In the genomic region with DNA sequence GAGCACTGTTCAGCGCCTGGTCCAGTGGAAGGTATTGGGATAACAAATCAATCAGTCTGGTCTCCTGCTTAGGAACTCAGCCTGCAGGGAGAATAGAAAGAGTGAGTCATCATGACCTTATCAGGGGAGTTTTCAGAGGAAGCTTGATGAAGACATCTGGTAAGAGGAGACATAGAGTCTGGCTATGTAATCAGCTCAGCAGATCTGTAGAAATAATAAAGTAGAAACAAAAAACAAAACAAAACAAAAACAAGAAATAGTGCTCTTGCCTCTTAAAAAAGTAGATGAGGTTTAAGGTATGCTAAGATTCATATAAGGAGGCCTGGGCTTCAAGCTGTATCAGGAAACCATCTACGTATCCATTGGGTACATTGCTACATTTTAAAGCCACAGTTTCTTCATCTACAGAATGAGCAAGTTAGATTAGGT, we compare ENCODE assay signal across 13 cellular contexts. TPM values are rescaled to one million over a fixed set of nuclear protein-coding genes. Genes with fewer than 3 reads are reported as not detected.
A peak's percentile ranks its signal among the peaks of the same experiment; 100 is the strongest.
DNase-seq lines count a peak whose midpoint lies in the region; ATAC-seq and TF ChIP-seq lines count a peak whose summit lies in the region.
"Had no signal": no experiment of that assay in that cellular context is flagged by ENCODE, and none has a peak within 500 bp of the region (broad histone marks: within the 10 kb centered on the region; RNA-seq: fewer than 3 reads in every experiment).

No MANE protein-coding gene starts in this region.

- POLR2A ChIA-PET in activated CD8-positive, alpha-beta T cell treated with anti-CD3 and anti-CD28 coated beads for 36 hours (lab: Charles Lee) = interaction anchor here (1.0 kb wide), 1 partner anchor 236 kb away, joined by 3 read pairs; no protein-coding TSS in a partner anchor
- POLR2A ChIA-PET in activated CD8-positive, alpha-beta T cell treated with anti-CD3 and anti-CD28 coated beads, Interleukin-2, amount 10 ng/mL, durations not matched to agents 7 days and 5 days (lab: Charles Lee) = no interaction called here

- intact Hi-C loops in activated CD8-positive, alpha-beta T cell treated with anti-CD3 and anti-CD28 coated beads for 36 hours (cut with micrococcal nuclease) = no loop called here

- peak overlapping the region; percentile 12 for H3K27ac Mint-ChIP-seq in activated CD8-positive, alpha-beta T cell treated with anti-CD3 and anti-CD28 coated beads for 36 hours
- no peak overlapping the region for H3K27ac Mint-ChIP-seq in activated CD8-positive, alpha-beta T cell treated with anti-CD3 and anti-CD28 coated beads, Interleukin-2, amount 10 ng/mL, durations not matched to agents 7 days and 5 days
- peak overlapping the region; percentile 22 for H3K27ac Mint-ChIP-seq in stimulated activated naive CD8-positive, alpha-beta T cell treated with anti-CD3 and anti-CD28 coated beads, Interleukin-15, Interleukin-2, amounts not matched to agents 100 ng/mL and 50 ng/mL, for 24 hours

- no peaks in the 10 kb centered on the region for H3K9me3 Mint-ChIP-seq in activated CD8-positive, alpha-beta T cell treated with anti-CD3 and anti-CD28 coated beads for 36 hours
- no peaks in the 10 kb centered on the region for H3K9me3 Mint-ChIP-seq in activated CD8-positive, alpha-beta T cell treated with anti-CD3 and anti-CD28 coated beads, Interleukin-2, amount 10 ng/mL, durations not matched to agents 7 days and 5 days (ENCODE audit: insufficient read depth)
- H3K9me3 Mint-ChIP-seq in stimulated activated naive CD8-positive, alpha-beta T cell treated with anti-CD3 and anti-CD28 coated beads, Interleukin-15, Interleukin-2, amounts not matched to agents 100 ng/mL and 50 ng/mL, for 24 hours = no peaks in the 10 kb centered on the region

- H3K36me3 Mint-ChIP-seq in activated CD8-positive, alpha-beta T cell treated with anti-CD3 and anti-CD28 coated beads for 36 hours (ENCODE audit: low read depth) = no peaks in the 10 kb centered on the region
- H3K36me3 Mint-ChIP-seq in activated CD8-positive, alpha-beta T cell treated with anti-CD3 and anti-CD28 coated beads, Interleukin-2, amount 10 ng/mL, durations not matched to agents 7 days and 5 days (ENCODE audit: low read depth) = no peaks in the 10 kb centered on the region
- H3K36me3 Mint-ChIP-seq in stimulated activated naive CD8-positive, alpha-beta T cell treated with anti-CD3 and anti-CD28 coated beads, Interleukin-15, Interleukin-2, amounts not matched to agents 100 ng/mL and 50 ng/mL, for 24 hours (ENCODE audit: low read depth) = peaks cover 7% of the 10 kb centered on the region

- peak; percentile 76 for ATAC-seq in activated CD8-positive, alpha-beta T cell treated with anti-CD3 and anti-CD28 coated beads for 36 hours
- ATAC-seq in activated CD8-positive, alpha-beta T cell treated with anti-CD3 and anti-CD28 coated beads, Interleukin-2, amount 10 ng/mL, durations not matched to agents 7 days and 5 days = no peak

- no peak overlapping the region for H3K4me3 ChIP-seq in fibroblast of the aortic adventitia (ENCODE audit: low read depth, low read length)
- H3K4me3 ChIP-seq: BLaER1 treated with 17β-estradiol and CSF1 and Interleukin-3, amounts not matched to agents 10 nM and 100 nM had no signal

- H3K27me3 Mint-ChIP-seq in activated CD8-positive, alpha-beta T cell treated with anti-CD3 and anti-CD28 coated beads for 36 hours = no peaks in the 10 kb centered on the region
- peaks cover 2% of the 10 kb centered on the region for H3K27me3 Mint-ChIP-seq in activated CD8-positive, alpha-beta T cell treated with anti-CD3 and anti-CD28 coated beads, Interleukin-2, amount 10 ng/mL, durations not matched to agents 7 days and 5 days (ENCODE audit: low read depth)
- H3K27me3 Mint-ChIP-seq in stimulated activated naive CD8-positive, alpha-beta T cell treated with anti-CD3 and anti-CD28 coated beads, Interleukin-15, Interleukin-2, amounts not matched to agents 100 ng/mL and 50 ng/mL, for 24 hours = no peaks in the 10 kb centered on the region

- no peak for DNase-seq in activated CD8-positive, alpha-beta T cell treated with anti-CD3 and anti-CD28 coated beads for 36 hours
- no peak for DNase-seq in activated CD8-positive, alpha-beta T cell treated with anti-CD3 and anti-CD28 coated beads, Interleukin-2, amount 10 ng/mL, durations not matched to agents 7 days and 5 days
- DNase-seq in SW480 (ENCODE audit: low spot score) (peak; percentile 17), fibroblast of the aortic adventitia (ENCODE audit: low read depth) (peak; percentile 80), cortex of kidney (lab: John Stamatoyannopoulos, UW) (no peak), UCSD-AML1 (lab: John Stamatoyannopoulos, UW; ENCODE audit: unreplicated experiment) (no peak)
- DNase-seq in effector CD8-positive, alpha-beta T cell (lab: John Stamatoyannopoulos, UW) = no peak
- DNase-seq: aorta, kidney, NCI-H1417 treated with DMSO at 0.1 percent for 48 hours had no signal

- CTCF ChIA-PET in activated CD8-positive, alpha-beta T cell treated with anti-CD3 and anti-CD28 coated beads for 36 hours (lab: Charles Lee) = interaction anchor here (0.8 to 1.6 kb wide), 4 partner anchors 8 to 1057 kb away, joined by 3 to 5 read pairs (median 4); no protein-coding TSS in a partner anchor
- CTCF ChIA-PET in activated CD8-positive, alpha-beta T cell treated with anti-CD3 and anti-CD28 coated beads, Interleukin-2, amount 10 ng/mL, durations not matched to agents 7 days and 5 days (lab: Charles Lee) = interaction anchor here (0.7 to 1.8 kb wide), 8 partner anchors 8 to 535 kb away, joined by 3 to 7 read pairs (median 3); no protein-coding TSS in a partner anchor

- no peak for TF ChIP-seq CTCF in activated CD8-positive, alpha-beta T cell treated with anti-CD3 and anti-CD28 coated beads for 36 hours (IDR thresholded peaks at IDR 0.05)
- no peak for TF ChIP-seq CTCF in fibroblast of the aortic adventitia (IDR thresholded peaks at IDR 0.05; ENCODE audit: insufficient read depth, low read length)

- H3K4me3 Mint-ChIP-seq in activated CD8-positive, alpha-beta T cell treated with anti-CD3 and anti-CD28 coated beads for 36 hours = no peak overlapping the region
- no peak overlapping the region for H3K4me3 Mint-ChIP-seq in activated CD8-positive, alpha-beta T cell treated with anti-CD3 and anti-CD28 coated beads, Interleukin-2, amount 10 ng/mL, durations not matched to agents 7 days and 5 days
- H3K4me3 Mint-ChIP-seq in stimulated activated naive CD8-positive, alpha-beta T cell treated with anti-CD3 and anti-CD28 coated beads, Interleukin-15, Interleukin-2, amounts not matched to agents 100 ng/mL and 50 ng/mL, for 24 hours = no peak overlapping the region

- H3K4me1 Mint-ChIP-seq in activated CD8-positive, alpha-beta T cell treated with anti-CD3 and anti-CD28 coated beads for 36 hours (ENCODE audit: low read depth) = peaks cover 23% of the 10 kb centered on the region
- H3K4me1 Mint-ChIP-seq in activated CD8-positive, alpha-beta T cell treated with anti-CD3 and anti-CD28 coated beads, Interleukin-2, amount 10 ng/mL, durations not matched to agents 7 days and 5 days (ENCODE audit: low read depth) = peaks cover 18% of the 10 kb centered on the region
- H3K4me1 Mint-ChIP-seq in stimulated activated naive CD8-positive, alpha-beta T cell treated with anti-CD3 and anti-CD28 coated beads, Interleukin-15, Interleukin-2, amounts not matched to agents 100 ng/mL and 50 ng/mL, for 24 hours (ENCODE audit: low read depth) = peaks cover 37% of the 10 kb centered on the region

RNA-seq across cellular contexts. Expression of a gene that starts 14.4 kb away (rescaled TPM):
- total RNA-seq in activated CD8-positive, alpha-beta T cell treated with anti-CD3 and anti-CD28 coated beads for 36 hours = not detected
- total RNA-seq in activated CD8-positive, alpha-beta T cell treated with anti-CD3 and anti-CD28 coated beads, Interleukin-2, amount 10 ng/mL, durations not matched to agents 7 days and 5 days = not detected
- total RNA-seq in fibroblast of the aortic adventitia (ENCODE audit: low replicate concordance) = 0.09 TPM in 1 of 2 replicates, not detected in the other
- total RNA-seq: kidney; T-helper 1 cell treated with Interleukin-12 subunit alpha and Interleukin-12 subunit beta and Interleukin-4 antibody, amounts not matched to agents 30 ng/mL and 1 ng/mL, for 36 hours had no signal

RNA-seq across cellular contexts. Expression of a gene that starts 48.8 kb away (rescaled TPM):
- total RNA-seq in activated CD8-positive, alpha-beta T cell treated with anti-CD3 and anti-CD28 coated beads for 36 hours = not detected
- total RNA-seq in activated CD8-positive, alpha-beta T cell treated with anti-CD3 and anti-CD28 coated beads, Interleukin-2, amount 10 ng/mL, durations not matched to agents 7 days and 5 days = under 1 TPM; 0.26 to 0.29 TPM
- total RNA-seq in fibroblast of the aortic adventitia (ENCODE audit: low replicate concordance) = not detected in 2 replicates
- total RNA-seq: kidney; T-helper 1 cell treated with Interleukin-12 subunit alpha and Interleukin-12 subunit beta and Interleukin-4 antibody, amounts not matched to agents 30 ng/mL and 1 ng/mL, for 36 hours had no signal

Comparison
In these comparisons a context has a peak if more than half of its experiments do, and no peak if none do; other contexts are left out.
1. DNase-seq: peak in SW480 (single experiment) and fibroblast of the aortic adventitia (single experiment); none in activated CD8-positive, alpha-beta T cell treated with anti-CD3 and anti-CD28 coated beads for 36 hours (single experiment), activated CD8-positive, alpha-beta T cell treated with anti-CD3 and anti-CD28 coated beads, Interleukin-2, amount 10 ng/mL, durations not matched to agents 7 days and 5 days (single experiment), effector CD8-positive, alpha-beta T cell (single experiment), cortex of kidney (single experiment) and UCSD-AML1 (single experiment).